ENCODE assay signal across 8 cellular contexts in genomic region chr20:58650776-58651547, GRCh38. TPM values are rescaled to one million over a fixed set of nuclear protein-coding genes. Genes with fewer than 3 reads are reported as not detected.
A peak's percentile ranks its signal among the peaks of the same experiment; 100 is the strongest.
DNase-seq lines count a peak whose midpoint lies in the region; ATAC-seq and TF ChIP-seq lines count a peak whose summit lies in the region.

STX16 (plus strand) TSS chr20:58651283; CDS start chr20:58652007, 724 bp downstream.

- H3K27me3 ChIP-seq in DND-41 (ENCODE audit: insufficient read depth, low read length, poor library complexity) (peaks cover 4% of the 10 kb centered on the region), GM23338 (ENCODE audit: insufficient read depth) (peaks cover 13% of the 10 kb centered on the region), RWPE2 (ENCODE audit: insufficient read depth, poor library complexity, severe bottlenecking) (no peaks in the 10 kb centered on the region)

- H3K36me3 ChIP-seq in DND-41 (ENCODE audit: insufficient read depth, low read length) (peaks cover 13% of the 10 kb centered on the region), GM23338 (ENCODE audit: insufficient read depth) (no peaks in the 10 kb centered on the region), RWPE2 (ENCODE audit: low read depth) (peaks cover 33% of the 10 kb centered on the region)

- peaks cover 3% of the 10 kb centered on the region; the same call in 2 of the 3 replicates for H3K9me3 Mint-ChIP-seq in GM23338
- no peaks in the 10 kb centered on the region for H3K9me3 Mint-ChIP-seq in nephron progenitor cell
- no peaks in the 10 kb centered on the region for H3K9me3 Mint-ChIP-seq in stimulated activated naive CD8-positive, alpha-beta T cell treated with anti-CD3 and anti-CD28 coated beads, Interleukin-15, Interleukin-2, amounts not matched to agents 100 ng/mL and 50 ng/mL, for 24 hours

- H2AFZ ChIP-seq in DND-41 (ENCODE audit: low read depth, low read length) (peak within 1 kb of the TSS; percentile 91), GM23338 (0 out of 2 replicates have a peak within 1 kb of the TSS, but pooled peaks have one; percentile 72)

- peak within 1 kb of the TSS; percentile 66 for H3K4me2 ChIP-seq in DND-41 (ENCODE audit: insufficient read depth, low read length)
- H3K4me2 ChIP-seq in GM23338 = peak within 1 kb of the TSS; percentile 78

- peak; percentile 64 for TF ChIP-seq CTCF in DND-41 (IDR thresholded peaks at IDR 0.05; ENCODE audit: borderline replicate concordance, extremely low read depth, low read length, poor library complexity, severe bottlenecking)
- TF ChIP-seq CTCF in GM23338 (conservative IDR thresholded peaks at IDR 0.05; ENCODE audit: low read depth in 2 of 2) = peak; percentile 45 to 69; a peak in 3 of 4 replicates
- peak; percentile 29 for TF ChIP-seq CTCF in LNCaP clone FGC (IDR thresholded peaks at IDR 0.05; ENCODE audit: control insufficient read depth, extremely low read depth, insufficient read depth)
- peak; percentile 100 for TF ChIP-seq CTCF in RWPE2 (IDR thresholded peaks at IDR 0.05; ENCODE audit: poor library complexity, severe bottlenecking)
- peak; percentile 69 for TF ChIP-seq CTCF in fibroblast of the aortic adventitia (IDR thresholded peaks at IDR 0.05; ENCODE audit: insufficient read depth, low read length)
- TF ChIP-seq CTCF in nephron progenitor cell (IDR thresholded peaks at IDR 0.05) = peak; percentile 58

- no peaks in the 10 kb centered on the region for H3F3A ChIP-seq in GM23338 (replicated peaks; ENCODE audit: low read depth)

- H3K79me2 ChIP-seq in DND-41 (ENCODE audit: insufficient read depth, low read length) (peaks cover 51% of the 10 kb centered on the region), GM23338 (replicated peaks; ENCODE audit: insufficient read depth) (peaks cover 42% of the 10 kb centered on the region)

- peak within 1 kb of the TSS; percentile 99 for H3K4me3 Mint-ChIP-seq in GM23338
- H3K4me3 Mint-ChIP-seq in nephron progenitor cell = peak within 1 kb of the TSS; percentile 99
- peak within 1 kb of the TSS; percentile 99 for H3K4me3 Mint-ChIP-seq in stimulated activated naive CD8-positive, alpha-beta T cell treated with anti-CD3 and anti-CD28 coated beads, Interleukin-15, Interleukin-2, amounts not matched to agents 100 ng/mL and 50 ng/mL, for 24 hours

- H3K36me3 Mint-ChIP-seq in GM23338 (ENCODE audit: low read depth) (peaks cover 3% of the 10 kb centered on the region; the same call in 2 of the 3 replicates), nephron progenitor cell (ENCODE audit: low read depth) (no peaks in the 10 kb centered on the region)
- H3K36me3 Mint-ChIP-seq in stimulated activated naive CD8-positive, alpha-beta T cell treated with anti-CD3 and anti-CD28 coated beads, Interleukin-15, Interleukin-2, amounts not matched to agents 100 ng/mL and 50 ng/mL, for 24 hours (ENCODE audit: low read depth) = peaks cover 11% of the 10 kb centered on the region

- peaks cover 47% of the 10 kb centered on the region for H3K4me1 ChIP-seq in DND-41 (ENCODE audit: insufficient read depth, low read length)
- H3K4me1 ChIP-seq in GM23338 (ENCODE audit: insufficient read depth) = peaks cover 42% of the 10 kb centered on the region
- H3K4me1 ChIP-seq in RWPE2 (ENCODE audit: insufficient read depth, poor library complexity, severe bottlenecking) = peaks cover 37% of the 10 kb centered on the region

- H3K9me2 ChIP-seq in GM23338 (ENCODE audit: insufficient read depth) = no peaks in the 10 kb centered on the region

- DNase-seq in DND-41 (peak; percentile 93), GM23338 (ENCODE audit: low spot score) (peak; percentile 97), LNCaP clone FGC (ENCODE audit: low read depth) (peak; percentile 81), RWPE2 (ENCODE audit: low spot score) (peak; percentile 99), fibroblast of the aortic adventitia (ENCODE audit: low read depth) (peak; percentile 92), nephron progenitor cell (peak; percentile 87)
- DNase-seq in activated effector memory CD4-positive, alpha-beta T cell treated with anti-CD3 and anti-CD28 coated beads, Interleukin-2, amount 50 U/mL, for 16 hours = peak; percentile 95

- H4K20me1 ChIP-seq in DND-41 (ENCODE audit: insufficient read depth, low read length) (peaks cover 9% of the 10 kb centered on the region), GM23338 (replicated peaks; ENCODE audit: insufficient read depth) (no peaks in the 10 kb centered on the region)

- H3K27me3 Mint-ChIP-seq in GM23338 (ENCODE audit: insufficient read depth, low read depth, poor library complexity) (peaks cover 13% of the 10 kb centered on the region), nephron progenitor cell (ENCODE audit: low read depth, poor library complexity) (peaks cover 25% of the 10 kb centered on the region)
- no peaks in the 10 kb centered on the region for H3K27me3 Mint-ChIP-seq in stimulated activated naive CD8-positive, alpha-beta T cell treated with anti-CD3 and anti-CD28 coated beads, Interleukin-15, Interleukin-2, amounts not matched to agents 100 ng/mL and 50 ng/mL, for 24 hours

- H3K9me3 ChIP-seq in DND-41 (ENCODE audit: insufficient read depth, low read length, severe bottlenecking) (no peaks in the 10 kb centered on the region), RWPE2 (ENCODE audit: severe bottlenecking) (no peaks in the 10 kb centered on the region)

- H3K9ac ChIP-seq in DND-41 (ENCODE audit: low read depth, low read length) = peak within 1 kb of the TSS; percentile 98

- H3K27ac Mint-ChIP-seq in GM23338 = peak within 1 kb of the TSS; percentile 99
- peak within 1 kb of the TSS; percentile 99 for H3K27ac Mint-ChIP-seq in nephron progenitor cell
- H3K27ac Mint-ChIP-seq in stimulated activated naive CD8-positive, alpha-beta T cell treated with anti-CD3 and anti-CD28 coated beads, Interleukin-15, Interleukin-2, amounts not matched to agents 100 ng/mL and 50 ng/mL, for 24 hours = peak within 1 kb of the TSS; percentile 98

- H3K27ac ChIP-seq in DND-41 (ENCODE audit: low read length) = peak within 1 kb of the TSS; percentile 90
- peak within 1 kb of the TSS; percentile 97 for H3K27ac ChIP-seq in GM23338 (ENCODE audit: low read depth)
- peak within 1 kb of the TSS; percentile 79 for H3K27ac ChIP-seq in RWPE2 (ENCODE audit: poor library complexity, severe bottlenecking)

- H3K4me1 Mint-ChIP-seq in GM23338 (peaks cover 35% of the 10 kb centered on the region), nephron progenitor cell (peaks cover 63% of the 10 kb centered on the region)
- H3K4me1 Mint-ChIP-seq in stimulated activated naive CD8-positive, alpha-beta T cell treated with anti-CD3 and anti-CD28 coated beads, Interleukin-15, Interleukin-2, amounts not matched to agents 100 ng/mL and 50 ng/mL, for 24 hours (ENCODE audit: low read depth) = peaks cover 25% of the 10 kb centered on the region

- peak; percentile 81 for ATAC-seq in DND-41 (ENCODE audit: insufficient read depth, low read depth)
- peak; percentile 77 for ATAC-seq in GM23338
- ATAC-seq in RWPE2 (ENCODE audit: low read depth) = peak; percentile 86

- H3K4me3 ChIP-seq in DND-41 (ENCODE audit: low read depth in 1 of 2, low read length in 2 of 2) (peak within 1 kb of the TSS; percentile 100), GM23338 (peak within 1 kb of the TSS; percentile 55), LNCaP clone FGC (ENCODE audit: low read depth, low read length) (peak within 1 kb of the TSS; percentile 93), RWPE2 (ENCODE audit: severe bottlenecking) (peak within 1 kb of the TSS; percentile 68), fibroblast of the aortic adventitia (ENCODE audit: low read depth, low read length) (peak within 1 kb of the TSS; percentile 97)

TF ChIP-seq in GM23338, 12 proteins besides CTCF, POLR2A, EP300 and RAD21 (continues in another document):
- TF ChIP-seq CREB1 (CRISPR knock-in tag; IDR thresholded peaks at IDR 0.05; ENCODE audit: low read depth) (peak; percentile 82), ZNF331 (CRISPR knock-in tag; IDR thresholded peaks at IDR 0.05; ENCODE audit: low read depth) (0 out of 2 replicates have a peak, but pooled peaks have one; percentile 22), REST (IDR thresholded peaks at IDR 0.05; ENCODE audit: unreplicated experiment) (no peak)

RNA-seq across cellular contexts. Expression of gene STX16, which starts in this region (rescaled TPM):
- 66.5 and 70.5 TPM in 2 replicates for total RNA-seq in GM23338 (2014; rRNA removed; shearing (Covaris generic))
- polyA plus RNA-seq in GM23338 (2016; fragmentation: Nextera tagmentation; extraction: Ambion mirVana) = 27.7 and 31.2 TPM in 2 replicates
- total RNA-seq in fibroblast of the aortic adventitia (ENCODE audit: low replicate concordance) = 25.5 and 26.5 TPM in 2 replicates

Comparison
In these comparisons a context has a peak if more than half of its experiments do, and no peak if none do; other contexts are left out.
1. Peak in every context shown above with its lines: DNase-seq, ATAC-seq, H3K4me3 ChIP-seq and H3K27ac ChIP-seq.
2. CTCF ChIP-seq: peak in every context shown above with its lines; median percentile 100 in RWPE2; 69 in fibroblast of the aortic adventitia; 64 in DND-41; 58 in nephron progenitor cell; 57 in GM23338; 29 in LNCaP clone FGC.